In the genomic region with DNA sequence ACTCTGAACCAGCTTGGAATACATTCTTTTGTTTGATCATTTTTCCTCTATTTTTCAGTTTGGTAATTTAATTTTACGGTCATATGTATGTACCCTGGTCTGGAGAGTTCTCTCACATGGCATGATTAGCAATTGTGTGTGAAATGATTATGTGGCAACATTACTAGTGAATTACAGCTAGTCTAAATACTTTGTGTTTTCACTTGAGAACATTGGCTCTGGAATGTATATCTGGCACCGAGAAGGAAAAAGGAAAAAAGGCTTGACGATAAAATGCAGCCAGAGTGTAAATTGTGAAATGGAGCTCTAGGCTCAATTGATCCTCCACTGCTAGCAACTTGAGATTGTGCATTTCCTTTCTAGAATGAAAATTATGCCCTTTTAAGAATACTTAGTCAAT, we compare ENCODE assay signal across 22 cellular contexts.
DNase-seq lines count a peak whose midpoint lies in the region; ATAC-seq and TF ChIP-seq lines count a peak whose summit lies in the region.
"Had no signal": no experiment of that assay in that cellular context is flagged by ENCODE, and none has a peak within 500 bp of the region (broad histone marks: within the 10 kb centered on the region; RNA-seq: fewer than 3 reads in every experiment).

No MANE protein-coding gene starts in this region.

- no peak overlapping the region for H3K23ac ChIP-seq in mesenchymal stem cell (ENCODE audit: low read length in 2 of 2)

- H3K4me3 ChIP-seq in HL-60 (replicated peaks; ENCODE audit: insufficient read depth, low read length) (no peak overlapping the region), mesenchymal stem cell (ENCODE audit: insufficient read depth in 1 of 2, low read depth in 1 of 2, low read length in 2 of 2) (no peak overlapping the region)
- H3K4me3 ChIP-seq: A549, heart left ventricle, K562, prostate gland, suprapubic skin had no signal

- no peak overlapping the region for H4K91ac ChIP-seq in mesenchymal stem cell (ENCODE audit: low read length)

- no peaks in the 10 kb centered on the region for H3K9me3 ChIP-seq in mesenchymal stem cell (ENCODE audit: control insufficient read depth, low read length)
- H3K9me3 ChIP-seq: A549, heart left ventricle, prostate gland, suprapubic skin had no signal

- H3K14ac ChIP-seq in mesenchymal stem cell (ENCODE audit: low read length in 2 of 2), result no peak overlapping the region

- DNase-seq in AG08395 (ENCODE audit: low spot score) (peak; percentile 27), HL-60 (ENCODE audit: low read depth in 1 of 2, low spot score in 1 of 2) (peak in 1 of 2 experiments; percentile 32), dedifferentiated amniotic fluid mesenchymal stem cell (ENCODE audit: extremely low spot score) (peak; percentile 52), mesenchymal stem cell (peak; percentile 56), left ventricle myocardium superior (no peak), Right ventricle myocardium inferior (ENCODE audit: missing footprints) (no peak), SKM-1 (lab: John Stamatoyannopoulos, UW; ENCODE audit: unreplicated experiment) (no peak)
- DNase-seq: activated T-cell treated with anti-CD3 and anti-CD28 coated beads for 4 hours; aorta; CD4-positive, alpha-beta memory T cell; cortex of kidney; DMS53; heart left ventricle; naive thymus-derived CD4-positive, alpha-beta T cell; NCI-H1048; NCI-H524; SHP77 had no signal

- TF ChIP-seq CTCF in HL-60 (IDR thresholded peaks at IDR 0.05; ENCODE audit: insufficient read depth, low read length), result no peak

- no peak overlapping the region for H2BK12ac ChIP-seq in mesenchymal stem cell (ENCODE audit: low read length in 2 of 2)

- no peak overlapping the region for H2AK5ac ChIP-seq in mesenchymal stem cell (ENCODE audit: low read length, severe bottlenecking)

- H2BK120ac ChIP-seq in mesenchymal stem cell (ENCODE audit: low read depth, low read length), result no peak overlapping the region

- no peak overlapping the region for H3K4ac ChIP-seq in mesenchymal stem cell (ENCODE audit: low read depth in 1 of 2, low read length in 2 of 2)

- no peak overlapping the region for H3K18ac ChIP-seq in mesenchymal stem cell (ENCODE audit: low read depth in 1 of 2, low read length in 2 of 2)

- no peak overlapping the region for H2BK5ac ChIP-seq in mesenchymal stem cell (ENCODE audit: low read depth, low read length, poor library complexity, severe bottlenecking)

- H3K4me2 ChIP-seq in mesenchymal stem cell (ENCODE audit: low read length, poor library complexity, severe bottlenecking), result no peak overlapping the region
- H3K4me2 ChIP-seq: A549 had no signal

- WGBS in mesenchymal stem cell, result 67% methylated on average over 3 of the region's 3 CpGs

- no peak overlapping the region for H4K8ac ChIP-seq in mesenchymal stem cell (ENCODE audit: low read length)

- no peak overlapping the region for H3K9ac ChIP-seq in mesenchymal stem cell (ENCODE audit: low read length)

- peaks cover 1% of the 10 kb centered on the region for H3K4me1 ChIP-seq in mesenchymal stem cell (ENCODE audit: control insufficient read depth, insufficient read depth, low read depth, low read length)
- H3K4me1 ChIP-seq: prostate gland had no signal

- no peaks in the 10 kb centered on the region for H3K36me3 ChIP-seq in mesenchymal stem cell (ENCODE audit: control insufficient read depth in 1 of 2, insufficient read depth in 2 of 2, low read depth in 1 of 2, low read length in 2 of 2)
- H3K36me3 ChIP-seq: heart left ventricle, prostate gland, suprapubic skin had no signal

- H2BK15ac ChIP-seq in mesenchymal stem cell (ENCODE audit: low read depth, poor library complexity, severe bottlenecking), result no peak overlapping the region

- H3K27ac ChIP-seq in HL-60 (replicated peaks), result peak overlapping the region; percentile 32
- H3K27ac ChIP-seq in mesenchymal stem cell (ENCODE audit: low read length, poor library complexity, severe bottlenecking), result peak overlapping the region; percentile 52
- H3K27ac ChIP-seq: A549, heart left ventricle, prostate gland, suprapubic skin had no signal

- no peak for ATAC-seq in left ventricle myocardium superior
- no peak for ATAC-seq in Right ventricle myocardium inferior
- no peak for ATAC-seq in HG02571 (IDR thresholded peaks at IDR 0.05; ENCODE audit: unreplicated experiment)
- ATAC-seq: A549, heart left ventricle, K562 had no signal

- H3K27me3 ChIP-seq in HL-60 (ENCODE audit: insufficient read depth, poor library complexity, severe bottlenecking), result no peaks in the 10 kb centered on the region
- no peaks in the 10 kb centered on the region for H3K27me3 ChIP-seq in mesenchymal stem cell (ENCODE audit: control insufficient read depth in 1 of 2, insufficient read depth in 1 of 2, low read length in 2 of 2)
- H3K27me3 ChIP-seq: heart left ventricle, suprapubic skin had no signal

- intact Hi-C loops in left ventricle myocardium superior (cut with micrococcal nuclease) (no loop called here), Right ventricle myocardium inferior (cut with DNase I) (no loop called here)

- no peak overlapping the region for H2AFZ ChIP-seq in mesenchymal stem cell (ENCODE audit: low read depth, low read length)

- H3K79me1 ChIP-seq in mesenchymal stem cell (replicated peaks; ENCODE audit: low read length, poor library complexity, severe bottlenecking), result peaks cover 2% of the 10 kb centered on the region

Comparison
In these comparisons a context has a peak if more than half of its experiments do, and no peak if none do; other contexts are left out.
1. DNase-seq: peak in AG08395 (single experiment), dedifferentiated amniotic fluid mesenchymal stem cell (single experiment) and mesenchymal stem cell (single experiment); none in left ventricle myocardium superior (single experiment), Right ventricle myocardium inferior (single experiment) and SKM-1 (single experiment).